ENCODE assay signal across 8 cellular contexts in the genomic region with DNA sequence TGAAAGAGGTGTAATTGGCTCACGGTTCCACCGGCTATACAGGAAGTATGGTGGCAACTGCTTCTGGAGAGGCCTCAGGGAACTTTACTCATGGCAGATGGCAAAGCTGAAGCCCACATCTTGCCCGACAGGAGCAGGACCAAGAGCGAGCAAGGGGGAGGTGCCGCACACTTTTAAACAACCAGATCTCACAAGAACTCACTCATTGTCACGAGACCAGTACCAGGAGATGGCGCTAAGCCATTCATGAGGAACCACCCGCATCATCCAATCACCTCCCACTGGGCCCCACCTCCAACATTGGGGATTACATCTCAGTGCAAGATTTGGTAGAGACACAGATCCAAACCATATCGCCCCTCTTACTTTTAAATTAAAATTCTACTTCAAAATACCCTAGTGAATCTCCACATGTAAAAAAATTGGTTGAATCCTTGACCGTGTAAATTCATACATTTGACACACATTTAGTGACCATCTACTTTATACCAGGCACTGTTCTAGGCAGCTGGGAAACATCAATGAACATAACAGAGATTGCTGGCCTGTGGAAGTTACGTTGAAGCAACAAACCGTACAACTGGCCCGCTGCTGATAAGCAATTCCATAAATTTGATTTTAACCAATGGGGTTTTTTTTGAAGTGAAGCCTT.
A peak's percentile ranks its signal among the peaks of the same experiment; 100 is the strongest.
DNase-seq lines count a peak whose midpoint lies in the region; ATAC-seq and TF ChIP-seq lines count a peak whose summit lies in the region.

No MANE protein-coding gene starts in this region.

- H3K36me3 Mint-ChIP-seq in effector memory CD8-positive, alpha-beta T cell (ENCODE audit: insufficient read depth) = no peaks in the 10 kb centered on the region

- TF ChIP-seq CTCF in heart left ventricle (IDR thresholded peaks at IDR 0.05) (peak in 3 of 12 donors; percentile 8 to 26 (median 12)), Panc1 (IDR thresholded peaks at IDR 0.05) (no peak; the same call in 1 of the 2 replicates), mucosa of descending colon (IDR thresholded peaks at IDR 0.05) (no peak)

- TF ChIP-seq POLR2A in heart left ventricle (IDR thresholded peaks at IDR 0.05) = no peak

- peak overlapping the region; percentile 69 to 85 for H3K27ac Mint-ChIP-seq in effector memory CD8-positive, alpha-beta T cell
- peak overlapping the region in 1 of 2 donors; percentile 85 for H3K27ac Mint-ChIP-seq in stimulated activated naive CD8-positive, alpha-beta T cell treated with anti-CD3 and anti-CD28 coated beads, Interleukin-15, amount 100 ng/mL, for 72 hours

- H3K27me3 ChIP-seq in heart left ventricle (no peaks in the 10 kb centered on the region), Panc1 (ENCODE audit: control insufficient read depth, insufficient read depth, low read length) (no peaks in the 10 kb centered on the region)

- H3K9me3 Mint-ChIP-seq in effector memory CD8-positive, alpha-beta T cell = no peaks in the 10 kb centered on the region
- H3K9me3 Mint-ChIP-seq in stimulated activated naive CD8-positive, alpha-beta T cell treated with anti-CD3 and anti-CD28 coated beads, Interleukin-15, amount 100 ng/mL, for 72 hours = no peaks in the 10 kb centered on the region

- H3K4me1 Mint-ChIP-seq in effector memory CD8-positive, alpha-beta T cell (ENCODE audit: low read depth in 2 of 2) = peaks cover 20 to 22% of the 10 kb centered on the region in 2 donors
- H3K4me1 Mint-ChIP-seq in stimulated activated naive CD8-positive, alpha-beta T cell treated with anti-CD3 and anti-CD28 coated beads, Interleukin-15, amount 100 ng/mL, for 72 hours = peaks cover 93% of the 10 kb centered on the region

- H3K4me1 ChIP-seq in heart left ventricle = peaks cover 0 to 50% (median 19%) of the 10 kb centered on the region in 12 donors
- H3K4me1 ChIP-seq in Panc1 (ENCODE audit: control insufficient read depth, insufficient read depth, low read length) = peaks cover 5% of the 10 kb centered on the region
- peaks cover 16% of the 10 kb centered on the region for H3K4me1 ChIP-seq in mucosa of descending colon (ENCODE audit: low read depth)

- no TSS peak for BruUV-seq in Panc1 (replicated peaks; lab: Mats Ljungman, UMichigan)

- WGBS in heart left ventricle, 4 donors = 86 to 88% (median 87%) methylated on average over 11 to 13 of the region's 13 CpGs

- ATAC-seq in heart left ventricle (no peak), Right ventricle myocardium inferior (no peak), Panc1 (peak; percentile 51; the same call in 1 of the 2 replicates), GM18909 (IDR thresholded peaks at IDR 0.05; ENCODE audit: poor library complexity, unreplicated experiment) (no peak), mucosa of descending colon (no peak)
- ATAC-seq in effector memory CD8-positive, alpha-beta T cell (replicated peaks) = peak; percentile 8
- no peak for ATAC-seq in stimulated activated naive CD8-positive, alpha-beta T cell treated with anti-CD3 and anti-CD28 coated beads, Interleukin-15, amount 100 ng/mL, for 72 hours

- peak overlapping the region in 7 of 12 donors; percentile 26 to 72 (median 48) for H3K27ac ChIP-seq in heart left ventricle
- H3K27ac ChIP-seq in Panc1 (ENCODE audit: low read length) = no peak overlapping the region

- no peak overlapping the region for H3K4me3 ChIP-seq in heart left ventricle
- no peak overlapping the region for H3K4me3 ChIP-seq in Panc1 (ENCODE audit: low read depth in 2 of 2, low read length in 2 of 2)
- no peak overlapping the region for H3K4me3 ChIP-seq in mucosa of descending colon

- H3K9me3 ChIP-seq in heart left ventricle (no peaks in the 10 kb centered on the region), Panc1 (ENCODE audit: control insufficient read depth, insufficient read depth, low read depth, low read length) (no peaks in the 10 kb centered on the region), mucosa of descending colon (no peaks in the 10 kb centered on the region)

- peak overlapping the region; percentile 14 to 32 for H3K4me3 Mint-ChIP-seq in effector memory CD8-positive, alpha-beta T cell
- peak overlapping the region; percentile 11 to 66 for H3K4me3 Mint-ChIP-seq in stimulated activated naive CD8-positive, alpha-beta T cell treated with anti-CD3 and anti-CD28 coated beads, Interleukin-15, amount 100 ng/mL, for 72 hours

- POLR2A ChIA-PET in Panc1 (lab: Charles Lee) = no interaction called here

- H3K36me3 ChIP-seq in heart left ventricle (peaks cover 0 to 7% (median 0%) of the 10 kb centered on the region in 9 donors), Panc1 (ENCODE audit: control insufficient read depth, insufficient read depth, low read length) (no peaks in the 10 kb centered on the region), mucosa of descending colon (ENCODE audit: low read depth) (no peaks in the 10 kb centered on the region)

- CTCF ChIA-PET in Panc1 (lab: Charles Lee) = no interaction called here

- DNase-seq in heart left ventricle = no peak
- DNase-seq in Right ventricle myocardium inferior (ENCODE audit: missing footprints) = no peak
- DNase-seq in Panc1 (ENCODE audit: low read depth, low spot score) = no peak
- peak in 1 of 3 experiments; percentile 26 for DNase-seq in effector memory CD8-positive, alpha-beta T cell
- DNase-seq in stimulated activated naive CD8-positive, alpha-beta T cell treated with anti-CD3 and anti-CD28 coated beads, Interleukin-15, amount 100 ng/mL, for 72 hours = peak; percentile 26 to 54
- DNase-seq in islet precursor cell = no peak
- DNase-seq in mucosa of descending colon = no peak

- intact Hi-C loops in heart left ventricle (cut with DNase I) = loop anchor here in 2 of 10 donors (5.0 to 10.0 kb wide), 2 partner anchors 51 to 84 kb away; partner anchors contain the start of gene ALPK2 (in 1 of the 2)
- intact Hi-C loops in Right ventricle myocardium inferior (cut with DNase I) = no loop called here
- intact Hi-C loops in Panc1 (cut with micrococcal nuclease; ENCODE audit: unreplicated experiment) = no loop called here
- intact Hi-C loops in mucosa of descending colon (cut with DNase I, micrococcal nuclease) = loop anchor here in 1 of 2 donors (10.0 kb wide), 1 partner anchor 134 kb away; the partner anchor contains the start of gene MALT1

- in situ Hi-C loops in Panc1 (cut with HindIII; ENCODE audit: low pct_unique_long_range_greater_than_20kb, low sequenced_read_pairs) = no loop called here

- H3K27me3 Mint-ChIP-seq in effector memory CD8-positive, alpha-beta T cell = peaks cover 0 to 36% of the 10 kb centered on the region in 2 donors
- peaks cover 18% of the 10 kb centered on the region for H3K27me3 Mint-ChIP-seq in stimulated activated naive CD8-positive, alpha-beta T cell treated with anti-CD3 and anti-CD28 coated beads, Interleukin-15, amount 100 ng/mL, for 72 hours

Comparison
In these comparisons a context has a peak if more than half of its experiments do, and no peak if none do; other contexts are left out.
1. ATAC-seq: peak in Panc1 (single experiment) and effector memory CD8-positive, alpha-beta T cell (single experiment); none in heart left ventricle (0 of 4), Right ventricle myocardium inferior (single experiment), stimulated activated naive CD8-positive, alpha-beta T cell treated with anti-CD3 and anti-CD28 coated beads, Interleukin-15, amount 100 ng/mL, for 72 hours (single experiment), GM18909 (single experiment) and mucosa of descending colon (single experiment).
2. DNase-seq: peak in stimulated activated naive CD8-positive, alpha-beta T cell treated with anti-CD3 and anti-CD28 coated beads, Interleukin-15, amount 100 ng/mL, for 72 hours (2 of 2); none in heart left ventricle (0 of 5), Right ventricle myocardium inferior (single experiment), Panc1 (single experiment), islet precursor cell (single experiment) and mucosa of descending colon (0 of 3).